7 cellular contexts compared by ENCODE assay signal in genomic region chr3:64030741-64031140, GRCh38. TPM values are rescaled to one million over a fixed set of nuclear protein-coding genes. Genes with fewer than 3 reads are reported as not detected.
DNase-seq lines count a peak whose midpoint lies in the region; ATAC-seq lines count a peak whose summit lies in the region.

No MANE protein-coding gene starts in this region.

- H3K4me3 ChIP-seq in skeletal muscle tissue (ENCODE audit: low read length in 3 of 3), result peak overlapping the region; percentile 66 to 75 (median 71)

- peak; percentile 11 for DNase-seq in NCI-H1417 treated with DMSO at 0.1 percent for 48 hours (lab: John Stamatoyannopoulos, UW)
- peak; percentile 73 for DNase-seq in T-helper 2 cell treated with Interferon-gamma antibody and Interleukin-4, amounts not matched to agents 5 μg/mL and 100 μg/mL, for 36 hours (ENCODE audit: low spot score)
- DNase-seq in astrocyte of the hippocampus (ENCODE audit: low read depth, low spot score), result peak; percentile 87
- peak; percentile 75 for DNase-seq in iPS DF 19.7 (ENCODE audit: low read depth, low spot score)

- H3K27me3 Mint-ChIP-seq in T-helper 2 cell treated with Interferon-gamma antibody and Interleukin-4, amounts not matched to agents 5 μg/mL and 100 μg/mL, for 36 hours (ENCODE audit: low read depth), result peaks cover 36% of the 10 kb centered on the region

- no peak overlapping the region for H3K27ac Mint-ChIP-seq in T-helper 2 cell treated with Interferon-gamma antibody and Interleukin-4, amounts not matched to agents 5 μg/mL and 100 μg/mL, for 36 hours

- peaks cover 5% of the 10 kb centered on the region for H3K4me1 Mint-ChIP-seq in T-helper 2 cell treated with Interferon-gamma antibody and Interleukin-4, amounts not matched to agents 5 μg/mL and 100 μg/mL, for 36 hours (ENCODE audit: low read depth)

- H3K27ac ChIP-seq in skeletal muscle tissue (ENCODE audit: low read depth, low read length), result no peak overlapping the region

- ATAC-seq in GM18499 (IDR thresholded peaks at IDR 0.05; ENCODE audit: insufficient read depth, unreplicated experiment) (peak; percentile 82), HG02798 (IDR thresholded peaks at IDR 0.05; ENCODE audit: poor library complexity, unreplicated experiment) (peak; percentile 98)

- H3K36me3 Mint-ChIP-seq in T-helper 2 cell treated with Interferon-gamma antibody and Interleukin-4, amounts not matched to agents 5 μg/mL and 100 μg/mL, for 36 hours (ENCODE audit: low read depth), result no peaks in the 10 kb centered on the region

- peaks cover 0 to 5% (median 0%) of the 10 kb centered on the region in 3 donors for H3K27me3 ChIP-seq in skeletal muscle tissue (ENCODE audit: control insufficient read depth in 3 of 3, insufficient read depth in 3 of 3, low read length in 3 of 3)

- no peaks in the 10 kb centered on the region for H3K36me3 ChIP-seq in skeletal muscle tissue (ENCODE audit: control insufficient read depth in 3 of 3, insufficient read depth in 3 of 3, low read length in 3 of 3)

- H3K9me3 ChIP-seq in skeletal muscle tissue (ENCODE audit: control insufficient read depth in 3 of 3, low read length in 3 of 3), result no peaks in the 10 kb centered on the region

- peak overlapping the region; percentile 84 for H3K4me3 Mint-ChIP-seq in T-helper 2 cell treated with Interferon-gamma antibody and Interleukin-4, amounts not matched to agents 5 μg/mL and 100 μg/mL, for 36 hours

- H3K4me1 ChIP-seq in skeletal muscle tissue (ENCODE audit: control insufficient read depth in 3 of 3, insufficient read depth in 3 of 3, low read length in 3 of 3), result peaks cover 0 to 5% (median 4%) of the 10 kb centered on the region in 3 donors

- peak overlapping the region in 1 of 3 donors; percentile 24 for H3K9ac ChIP-seq in skeletal muscle tissue (ENCODE audit: low read depth in 1 of 3, low read length in 3 of 3)

- H3K9me3 Mint-ChIP-seq in T-helper 2 cell treated with Interferon-gamma antibody and Interleukin-4, amounts not matched to agents 5 μg/mL and 100 μg/mL, for 36 hours, result peaks cover 16% of the 10 kb centered on the region

RNA-seq across cellular contexts. Expression of gene PSMD6, which starts 7.4 kb away (rescaled TPM):
- total RNA-seq in skeletal muscle tissue, result 70.5 TPM

Comparison
In these comparisons a context has a peak if more than half of its experiments do, and no peak if none do; other contexts are left out.
1. DNase-seq: peak in every context shown above with its lines; median percentile 87 in astrocyte of the hippocampus; 75 in iPS DF 19.7; 73 in T-helper 2 cell treated with Interferon-gamma antibody and Interleukin-4, amounts not matched to agents 5 μg/mL and 100 μg/mL, for 36 hours; 11 in NCI-H1417 treated with DMSO at 0.1 percent for 48 hours.